Comparison of ENCODE assay signal across 10 cellular contexts in the genomic region with DNA sequence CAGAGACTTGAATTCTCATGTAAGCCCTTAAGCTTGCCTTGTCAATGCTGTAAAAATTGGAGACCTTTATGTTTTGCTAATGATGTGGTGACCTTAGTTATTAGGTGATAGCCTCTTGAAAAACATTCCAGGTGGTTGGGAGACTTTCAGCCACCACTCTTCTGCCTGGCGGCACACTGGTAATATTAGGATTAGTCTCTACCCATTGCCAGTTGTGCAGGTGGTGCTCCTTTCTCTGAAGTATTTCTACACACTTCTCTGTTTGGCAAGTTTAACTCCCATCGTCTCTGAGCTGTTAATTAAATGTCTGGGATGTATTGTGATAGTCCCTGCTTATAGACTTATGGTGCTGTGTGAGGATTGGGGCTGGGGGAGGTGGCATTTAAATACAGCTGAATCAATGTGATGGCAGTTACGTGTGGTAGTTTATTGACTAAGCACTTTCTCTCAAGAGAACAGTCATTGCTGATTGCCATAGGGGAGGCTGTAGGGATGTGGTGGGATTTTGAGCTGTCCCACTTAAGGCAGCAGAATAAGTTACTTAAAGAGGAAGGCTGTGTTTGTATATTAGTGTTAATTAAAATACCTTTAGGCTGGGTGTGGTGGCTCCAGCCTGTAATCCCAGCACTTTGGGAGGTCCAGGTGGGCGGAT. TPM values are rescaled to one million over a fixed set of nuclear protein-coding genes. Genes with fewer than 3 reads are reported as not detected.
DNase-seq lines count a peak whose midpoint lies in the region; ATAC-seq and TF ChIP-seq lines count a peak whose summit lies in the region.
"Had no signal": no experiment of that assay in that cellular context is flagged by ENCODE, and none has a peak within 500 bp of the region (broad histone marks: within the 10 kb centered on the region; RNA-seq: fewer than 3 reads in every experiment).

No MANE protein-coding gene starts in this region.

- H3K79me2 ChIP-seq in SK-N-SH (ENCODE audit: insufficient read depth), result peaks cover 99% of the 10 kb centered on the region

- TF ChIP-seq CTCF in SK-N-SH (IDR thresholded peaks at IDR 0.05) (no peak), liver (IDR thresholded peaks at IDR 0.05; ENCODE audit: low read depth, low read length, missing input control) (no peak), suprapubic skin (IDR thresholded peaks at IDR 0.05) (no peak)

- TF ChIP-seq POLR2A in suprapubic skin (IDR thresholded peaks at IDR 0.05), result no peak

- H3K4me3 Mint-ChIP-seq in activated T-helper 1 cell treated with anti-CD3 and anti-CD28 coated beads, Interleukin-12 subunit alpha, Interleukin-12 subunit beta, Interleukin-2, Interleukin-4 antibody, amounts not matched to agents 30 ng/mL and 10 ng/mL and 1 ng/mL, durations not matched to agents 14 hours and 24 hours and 36 hours, result no peak overlapping the region

- H3K27me3 ChIP-seq in SK-N-SH (ENCODE audit: insufficient read depth) (no peaks in the 10 kb centered on the region), liver (ENCODE audit: control insufficient read depth in 4 of 4, insufficient read depth in 4 of 4, low read length in 3 of 4) (no peaks in the 10 kb centered on the region), suprapubic skin (no peaks in the 10 kb centered on the region)

- intact Hi-C loops in activated T-helper 1 cell treated with anti-CD3 and anti-CD28 coated beads, Interleukin-12 subunit alpha, Interleukin-12 subunit beta, Interleukin-2, Interleukin-4 antibody, amounts not matched to agents 30 ng/mL and 10 ng/mL and 1 ng/mL, durations not matched to agents 14 hours and 24 hours and 36 hours (cut with micrococcal nuclease), result no loop called here

- 90% methylated on average over 4 of the region's 4 CpGs for WGBS in SK-N-SH (ENCODE audit: low lambda C conversion rate)
- WGBS in liver, result 71% methylated on average over 4 of the region's 4 CpGs
- 53% methylated on average over 4 of the region's 4 CpGs for WGBS in suprapubic skin

- H4K20me1 ChIP-seq in SK-N-SH (ENCODE audit: insufficient read depth), result peaks cover 99% of the 10 kb centered on the region

- TF ChIP-seq RAD21 in SK-N-SH (IDR thresholded peaks at IDR 0.05; ENCODE audit: low read length) (no peak), liver (IDR thresholded peaks at IDR 0.05) (no peak)

- H3K4me3 ChIP-seq in SK-N-SH (ENCODE audit: low read depth in 2 of 2, low read length in 1 of 2) (no peak overlapping the region), liver (ENCODE audit: low read depth in 1 of 3, low read length in 3 of 3) (no peak overlapping the region), suprapubic skin (no peak overlapping the region)

- no peak for TF ChIP-seq EP300 in SK-N-SH (IDR thresholded peaks at IDR 0.05; ENCODE audit: borderline replicate concordance in 1 of 2, low read depth in 1 of 2, low read length in 1 of 2)
- TF ChIP-seq EP300 in suprapubic skin (IDR thresholded peaks at IDR 0.05), result no peak

- H3K27ac ChIP-seq in SK-N-SH (ENCODE audit: low read depth in 2 of 2, low read length in 1 of 2) (peak overlapping the region in 1 of 2 experiments; percentile 84; a peak in 2 of 4 replicates), liver (ENCODE audit: low read depth in 1 of 2, low read length in 2 of 2) (peak overlapping the region; percentile 51 to 78), suprapubic skin (peak overlapping the region; percentile 69)

- DNase-seq in SK-N-SH (no peak), suprapubic skin (ENCODE audit: low spot score in 2 of 2) (no peak), SKM-1 (lab: John Stamatoyannopoulos, UW; ENCODE audit: unreplicated experiment) (no peak), SW480 (ENCODE audit: low spot score) (no peak)
- no peak for DNase-seq in activated T-helper 1 cell treated with anti-CD3 and anti-CD28 coated beads, Interleukin-12 subunit alpha, Interleukin-12 subunit beta, Interleukin-2, Interleukin-4 antibody, amounts not matched to agents 30 ng/mL and 10 ng/mL and 1 ng/mL, durations not matched to agents 14 hours and 24 hours and 36 hours (ENCODE audit: low spot score)
- DNase-seq: activated CD4-positive, alpha-beta T cell treated with anti-CD3 and anti-CD28 coated beads for 1 hour; NCI-H2171 treated with DMSO at 0.1 percent for 48 hours had no signal

- H3K9me3 ChIP-seq in SK-N-SH (no peaks in the 10 kb centered on the region), liver (ENCODE audit: control insufficient read depth in 4 of 4, low read length in 3 of 4) (no peaks in the 10 kb centered on the region), suprapubic skin (no peaks in the 10 kb centered on the region)

- H3K27me3 Mint-ChIP-seq in activated T-helper 1 cell treated with anti-CD3 and anti-CD28 coated beads, Interleukin-12 subunit alpha, Interleukin-12 subunit beta, Interleukin-2, Interleukin-4 antibody, amounts not matched to agents 30 ng/mL and 10 ng/mL and 1 ng/mL, durations not matched to agents 14 hours and 24 hours and 36 hours (ENCODE audit: insufficient read depth), result no peaks in the 10 kb centered on the region

- H3F3A ChIP-seq in SK-N-SH (replicated peaks; ENCODE audit: insufficient read depth), result peaks cover 55% of the 10 kb centered on the region

- peak overlapping the region; percentile 54 for H3K4me2 ChIP-seq in SK-N-SH

- POLR2A ChIA-PET in SK-N-SH (lab: Yijun Ruan, JAX), result no interaction called here

- H3K9me3 Mint-ChIP-seq in activated T-helper 1 cell treated with anti-CD3 and anti-CD28 coated beads, Interleukin-12 subunit alpha, Interleukin-12 subunit beta, Interleukin-2, Interleukin-4 antibody, amounts not matched to agents 30 ng/mL and 10 ng/mL and 1 ng/mL, durations not matched to agents 14 hours and 24 hours and 36 hours, result no peaks in the 10 kb centered on the region

- H3K9ac ChIP-seq in SK-N-SH (0 out of 2 replicates have a peak overlapping the region, but pooled peaks have one; percentile 4), liver (ENCODE audit: low read depth in 1 of 2, low read length in 2 of 2) (no peak overlapping the region)

- H3K27ac Mint-ChIP-seq in activated T-helper 1 cell treated with anti-CD3 and anti-CD28 coated beads, Interleukin-12 subunit alpha, Interleukin-12 subunit beta, Interleukin-2, Interleukin-4 antibody, amounts not matched to agents 30 ng/mL and 10 ng/mL and 1 ng/mL, durations not matched to agents 14 hours and 24 hours and 36 hours, result peak overlapping the region; percentile 71

- peaks cover 28% of the 10 kb centered on the region for H3K36me3 Mint-ChIP-seq in activated T-helper 1 cell treated with anti-CD3 and anti-CD28 coated beads, Interleukin-12 subunit alpha, Interleukin-12 subunit beta, Interleukin-2, Interleukin-4 antibody, amounts not matched to agents 30 ng/mL and 10 ng/mL and 1 ng/mL, durations not matched to agents 14 hours and 24 hours and 36 hours (ENCODE audit: low read depth)

- ATAC-seq in SK-N-SH treated with all-trans-retinoic acid at 6 μM for 48 hours (no peak; the same call in 2 of the 3 replicates), GM19324 (IDR thresholded peaks at IDR 0.05; ENCODE audit: low FRiP score, unreplicated experiment) (no peak)

- no peak overlapping the region for H2AFZ ChIP-seq in SK-N-SH (ENCODE audit: low read depth)

- no peaks in the 10 kb centered on the region for H3K9me2 ChIP-seq in SK-N-SH

- H3K4me1 ChIP-seq in SK-N-SH (ENCODE audit: control insufficient read depth in 1 of 2, insufficient read depth in 2 of 2, low read depth in 1 of 2, low read length in 1 of 2) (peaks cover 3 to 25% of the 10 kb centered on the region in 2 experiments), liver (ENCODE audit: control insufficient read depth in 4 of 4, insufficient read depth in 4 of 4, low read length in 3 of 4) (peaks cover 20 to 44% (median 32%) of the 10 kb centered on the region in 4 donors), suprapubic skin (peaks cover 71% of the 10 kb centered on the region)

- peaks cover 49% of the 10 kb centered on the region for H3K4me1 Mint-ChIP-seq in activated T-helper 1 cell treated with anti-CD3 and anti-CD28 coated beads, Interleukin-12 subunit alpha, Interleukin-12 subunit beta, Interleukin-2, Interleukin-4 antibody, amounts not matched to agents 30 ng/mL and 10 ng/mL and 1 ng/mL, durations not matched to agents 14 hours and 24 hours and 36 hours (ENCODE audit: low read depth)

- H3K36me3 ChIP-seq in SK-N-SH (replicated peaks in 1 of 2; ENCODE audit: control insufficient read depth in 1 of 2, insufficient read depth in 2 of 2, low read length in 1 of 2), result peaks cover 14 to 47% of the 10 kb centered on the region in 2 experiments
- H3K36me3 ChIP-seq in liver (ENCODE audit: control insufficient read depth in 4 of 4, insufficient read depth in 3 of 4, low read depth in 1 of 4, low read length in 3 of 4), result peaks cover 0 to 6% (median under 1%) of the 10 kb centered on the region in 4 donors
- peaks cover 27% of the 10 kb centered on the region for H3K36me3 ChIP-seq in suprapubic skin

- CTCF ChIA-PET in SK-N-SH (lab: Yijun Ruan, JAX), result interaction anchor here (1.3 kb wide), 2 partner anchors 26 to 37 kb away, joined by 3 read pairs; no protein-coding TSS in a partner anchor

TF ChIP-seq in SK-N-SH, 30 proteins besides CTCF, POLR2A, EP300 and RAD21:
- TF ChIP-seq RXRA (IDR thresholded peaks at IDR 0.05; ENCODE audit: borderline replicate concordance, low read depth), result no peak
- no peak for TF ChIP-seq GATA2 (CRISPR knock-in tag; IDR thresholded peaks at IDR 0.05)
TF ChIP-seq in SK-N-SH: peak in this region for 0.

TF ChIP-seq in SK-N-SH treated with all-trans-retinoic acid at 6 μM for 48 hours, 23 proteins besides CTCF, POLR2A, EP300 and RAD21 (continues in another document):
- TF ChIP-seq ZFP30 (CRISPR knock-in tag; IDR thresholded peaks at IDR 0.05), result no peak
- TF ChIP-seq TOX (CRISPR knock-in tag; IDR thresholded peaks at IDR 0.05; ENCODE audit: borderline replicate concordance), result no peak

TF ChIP-seq in liver, 16 proteins besides CTCF, POLR2A, EP300 and RAD21 (continues in another document):
- TF ChIP-seq GABPA (IDR thresholded peaks at IDR 0.05 in 1 of 2, conservative IDR thresholded peaks at IDR 0.05 in 1 of 2) (no peak), SP1 (IDR thresholded peaks at IDR 0.05) (no peak)

RNA-seq across cellular contexts. Expression of gene RAC1, which starts 11.7 kb away (rescaled TPM):
- polyA plus RNA-seq in SK-N-SH (2012; rRNA removed), result 454 and 460 TPM in 2 replicates
- polyA plus RNA-seq in SK-N-SH (2012; cell fraction: cytosol; rRNA removed), result 552 and 601 TPM in 2 replicates
- 212 and 275 TPM in 2 replicates for polyA plus RNA-seq in SK-N-SH (2012; cell fraction: nucleus; rRNA removed)
- total RNA-seq in activated T-helper 1 cell treated with anti-CD3 and anti-CD28 coated beads, Interleukin-12 subunit alpha, Interleukin-12 subunit beta, Interleukin-2, Interleukin-4 antibody, amounts not matched to agents 30 ng/mL and 10 ng/mL and 1 ng/mL, durations not matched to agents 14 hours and 24 hours and 36 hours, result 160 and 163 TPM in 2 replicates
- total RNA-seq in liver, result 10 to 100 TPM; 29.6 to 31.6 TPM
- 100 to 1,000 TPM in 1 of 2 donors, 10 to 100 TPM in 1; 83.9 to 119 TPM for polyA plus RNA-seq in liver
- 100 to 1,000 TPM; 217 to 293 (median 253) TPM for total RNA-seq in suprapubic skin

RNA-seq across cellular contexts. Expression of gene FAM220A, which starts 37.3 kb away (rescaled TPM):
- 16.1 and 18.5 TPM in 2 replicates for polyA plus RNA-seq in SK-N-SH (2012; rRNA removed)
- 20.3 and 20.6 TPM in 2 replicates for polyA plus RNA-seq in SK-N-SH (2012; cell fraction: cytosol; rRNA removed)
- polyA plus RNA-seq in SK-N-SH (2012; cell fraction: nucleus; rRNA removed), result 9.0 and 9.6 TPM in 2 replicates
- total RNA-seq in activated T-helper 1 cell treated with anti-CD3 and anti-CD28 coated beads, Interleukin-12 subunit alpha, Interleukin-12 subunit beta, Interleukin-2, Interleukin-4 antibody, amounts not matched to agents 30 ng/mL and 10 ng/mL and 1 ng/mL, durations not matched to agents 14 hours and 24 hours and 36 hours, result 8.2 and 12.4 TPM in 2 replicates
- total RNA-seq in liver, result 1 to 10 TPM; 4.4 to 5.3 TPM
- 1 to 10 TPM; 2.8 to 7.8 TPM for polyA plus RNA-seq in liver
- total RNA-seq in suprapubic skin, result 10 to 100 TPM; 10.4 to 20.4 (median 13.6) TPM
